In genomic region chrX:137565318-137565904, GRCh38 we compare ENCODE assay signal across 12 cellular contexts. TPM values are rescaled to one million over a fixed set of nuclear protein-coding genes. Genes with fewer than 3 reads are reported as not detected.
A peak's percentile ranks its signal among the peaks of the same experiment; 100 is the strongest.
DNase-seq lines count a peak whose midpoint lies in the region; ATAC-seq and TF ChIP-seq lines count a peak whose summit lies in the region.
"Had no signal": no experiment of that assay in that cellular context is flagged by ENCODE, and none has a peak within 500 bp of the region (broad histone marks: within the 10 kb centered on the region; RNA-seq: fewer than 3 reads in every experiment).

No MANE protein-coding gene starts in this region.

- peaks cover 0 to 7% of the 10 kb centered on the region in 2 donors for H3K4me1 Mint-ChIP-seq in natural killer cell treated with Interleukin-12 subunit alpha and Interleukin-12 subunit beta and Interleukin-15 and Interleukin-18, amount 100 ng/mL, for 72 hours (ENCODE audit: low read depth in 2 of 2)
- H3K4me1 Mint-ChIP-seq in natural killer cell (peaks cover 0 to 11% of the 10 kb centered on the region in 2 donors), endothelial cell (ENCODE audit: unreplicated experiment) (peaks cover 7% of the 10 kb centered on the region)
- H3K4me1 Mint-ChIP-seq in naive thymus-derived CD8-positive, alpha-beta T cell, result peaks cover 12 to 29% (median 22%) of the 10 kb centered on the region in 4 donors

- peaks cover 30 to 49% of the 10 kb centered on the region in 2 donors for H3K27me3 Mint-ChIP-seq in natural killer cell treated with Interleukin-12 subunit alpha and Interleukin-12 subunit beta and Interleukin-15 and Interleukin-18, amount 100 ng/mL, for 72 hours
- H3K27me3 Mint-ChIP-seq in natural killer cell (ENCODE audit: low read depth in 2 of 2), result peaks cover 32 to 51% of the 10 kb centered on the region in 2 donors
- H3K27me3 Mint-ChIP-seq in endothelial cell (ENCODE audit: unreplicated experiment), result peaks cover 14% of the 10 kb centered on the region
- H3K27me3 Mint-ChIP-seq in naive thymus-derived CD8-positive, alpha-beta T cell, result peaks cover 29 to 71% (median 47%) of the 10 kb centered on the region in 5 donors

- TF ChIP-seq POLR2A in adrenal gland (IDR thresholded peaks at IDR 0.05), result no peak

- POLR2A ChIA-PET in naive thymus-derived CD8-positive, alpha-beta T cell (lab: Charles Lee), result no interaction called here

- TF ChIP-seq CTCF in natural killer cell (IDR thresholded peaks at IDR 0.05) (no peak), endothelial cell (IDR thresholded peaks at IDR 0.05; ENCODE audit: unreplicated experiment) (no peak), adrenal gland (IDR thresholded peaks at IDR 0.05) (no peak)

- no peak for ATAC-seq in natural killer cell treated with Interleukin-12 subunit alpha and Interleukin-12 subunit beta and Interleukin-15 and Interleukin-18, amount 100 ng/mL, for 72 hours
- ATAC-seq in natural killer cell (no peak), aorta (ENCODE audit: low FRiP score) (peak; percentile 4)
- no peak for ATAC-seq in naive thymus-derived CD8-positive, alpha-beta T cell

- H3K9me3 ChIP-seq in aorta (ENCODE audit: control insufficient read depth, low read length), result no peaks in the 10 kb centered on the region
- H3K9me3 ChIP-seq in adrenal gland (replicated peaks in 1 of 3), result no peaks in the 10 kb centered on the region

- no peak for DNase-seq in natural killer cell treated with Interleukin-12 subunit alpha and Interleukin-12 subunit beta and Interleukin-15 and Interleukin-18, amount 100 ng/mL, for 72 hours (ENCODE audit: low spot score)
- DNase-seq in natural killer cell (no peak), endothelial cell (ENCODE audit: low spot score) (no peak), aorta (no peak), adrenal gland (no peak), SIG-M5 treated with dmso at 0.1 percent for 504 hours (lab: John Stamatoyannopoulos, UW; ENCODE audit: unreplicated experiment) (no peak), DMS79 (lab: John Stamatoyannopoulos, UW) (no peak)
- no peak for DNase-seq in naive thymus-derived CD8-positive, alpha-beta T cell
- DNase-seq: effector CD8-positive, alpha-beta T cell; NCI-H1694 had no signal

- H3K27ac Mint-ChIP-seq in natural killer cell treated with Interleukin-12 subunit alpha and Interleukin-12 subunit beta and Interleukin-15 and Interleukin-18, amount 100 ng/mL, for 72 hours, result no peak overlapping the region
- H3K27ac Mint-ChIP-seq in natural killer cell, result no peak overlapping the region
- no peak overlapping the region for H3K27ac Mint-ChIP-seq in endothelial cell (ENCODE audit: unreplicated experiment)
- peak overlapping the region in 1 of 10 donors; percentile 25 for H3K27ac Mint-ChIP-seq in naive thymus-derived CD8-positive, alpha-beta T cell

- H3K36me3 ChIP-seq in aorta (ENCODE audit: control insufficient read depth in 1 of 2, insufficient read depth in 2 of 2, low read length in 1 of 2), result no peaks in the 10 kb centered on the region
- no peaks in the 10 kb centered on the region for H3K36me3 ChIP-seq in adrenal gland (replicated peaks in 1 of 2)

- peaks cover 0 to 1% of the 10 kb centered on the region in 2 donors for H3K27me3 ChIP-seq in aorta (ENCODE audit: control insufficient read depth in 1 of 2, insufficient read depth in 2 of 2, low read length in 1 of 2)
- peaks cover 75% of the 10 kb centered on the region for H3K27me3 ChIP-seq in adrenal gland

- H3K4me3 ChIP-seq in aorta (ENCODE audit: low read length in 2 of 2) (peak overlapping the region; percentile 17 to 36), adrenal gland (peak overlapping the region in 1 of 4 donors; percentile 63)

- H3K4me3 Mint-ChIP-seq in natural killer cell treated with Interleukin-12 subunit alpha and Interleukin-12 subunit beta and Interleukin-15 and Interleukin-18, amount 100 ng/mL, for 72 hours, result peak overlapping the region; percentile 36
- H3K4me3 Mint-ChIP-seq in natural killer cell, result no peak overlapping the region
- H3K4me3 Mint-ChIP-seq in endothelial cell (ENCODE audit: unreplicated experiment), result peak overlapping the region; percentile 83
- peak overlapping the region in 9 of 10 donors; percentile 15 to 80 (median 66) for H3K4me3 Mint-ChIP-seq in naive thymus-derived CD8-positive, alpha-beta T cell

- H3K36me3 Mint-ChIP-seq in natural killer cell treated with Interleukin-12 subunit alpha and Interleukin-12 subunit beta and Interleukin-15 and Interleukin-18, amount 100 ng/mL, for 72 hours, result peaks cover 7% of the 10 kb centered on the region
- H3K36me3 Mint-ChIP-seq in natural killer cell (no peaks in the 10 kb centered on the region), endothelial cell (ENCODE audit: low read depth, unreplicated experiment) (no peaks in the 10 kb centered on the region)
- H3K36me3 Mint-ChIP-seq in naive thymus-derived CD8-positive, alpha-beta T cell, result peaks cover 0 to 3% (median 0%) of the 10 kb centered on the region in 3 donors

- no peaks in the 10 kb centered on the region for H3K9me3 Mint-ChIP-seq in natural killer cell treated with Interleukin-12 subunit alpha and Interleukin-12 subunit beta and Interleukin-15 and Interleukin-18, amount 100 ng/mL, for 72 hours
- H3K9me3 Mint-ChIP-seq in natural killer cell (no peaks in the 10 kb centered on the region), endothelial cell (ENCODE audit: unreplicated experiment) (no peaks in the 10 kb centered on the region)
- peaks cover 0 to 10% (median 0%) of the 10 kb centered on the region in 9 donors for H3K9me3 Mint-ChIP-seq in naive thymus-derived CD8-positive, alpha-beta T cell

- H3K4me1 ChIP-seq in aorta (ENCODE audit: control insufficient read depth in 1 of 2, insufficient read depth in 2 of 2, low read length in 2 of 2) (no peaks in the 10 kb centered on the region), adrenal gland (replicated peaks in 1 of 2) (peaks cover 3 to 4% of the 10 kb centered on the region in 2 donors)

- no peak overlapping the region for H3K27ac ChIP-seq in aorta (ENCODE audit: low read depth in 1 of 2, low read length in 2 of 2)
- H3K27ac ChIP-seq in adrenal gland, result no peak overlapping the region

- 1 to 29% methylated on average over 40 to 54 of the region's 54 CpGs for WGBS in aorta, 2 donors
- WGBS in adrenal gland, 4 donors, result 0 to 32% (median 13%) methylated on average over 6 to 54 of the region's 54 CpGs

- intact Hi-C loops in natural killer cell (cut with micrococcal nuclease), result no loop called here
- intact Hi-C loops in aorta (cut with DNase I), result no loop called here
- intact Hi-C loops in adrenal gland (cut with DNase I), result no loop called here

RNA-seq across cellular contexts. Expression of gene ZIC3, which starts 0.5 kb away (rescaled TPM):
- not detected for total RNA-seq in natural killer cell treated with Interleukin-12 subunit alpha and Interleukin-12 subunit beta and Interleukin-15 and Interleukin-18, amount 100 ng/mL, for 72 hours
- total RNA-seq in natural killer cell, result not detected
- total RNA-seq in endothelial cell (ENCODE audit: unreplicated experiment), result 4.6 TPM
- total RNA-seq in naive thymus-derived CD8-positive, alpha-beta T cell, result not detected
- polyA plus RNA-seq in naive thymus-derived CD8-positive, alpha-beta T cell, result not detected
- not detected for total RNA-seq in aorta
- polyA plus RNA-seq in aorta, result under 1 TPM in 1 of 2 donors, not detected in 1; 0.25 TPM
- under 1 TPM in 1 of 8 donors, not detected in 7; 0.08 TPM for total RNA-seq in adrenal gland
- polyA plus RNA-seq in adrenal gland, result not detected
- total RNA-seq: renal cortical epithelial cell, ureter had no signal
